In genomic region chr1:89681045-89681729, GRCh38 we compare ENCODE assay signal across 13 cellular contexts. TPM values are rescaled to one million over a fixed set of nuclear protein-coding genes. Genes with fewer than 3 reads are reported as not detected.
DNase-seq lines count a peak whose midpoint lies in the region; ATAC-seq, FAIRE-seq and TF ChIP-seq lines count a peak whose summit lies in the region.
"Had no signal": no experiment of that assay in that cellular context is flagged by ENCODE, and none has a peak within 500 bp of the region (broad histone marks: within the 10 kb centered on the region; RNA-seq: fewer than 3 reads in every experiment).

No MANE protein-coding gene starts in this region.

- intact Hi-C loops in activated T-helper 2 cell treated with anti-CD3 and anti-CD28 coated beads, Interferon-gamma antibody, Interleukin-2, Interleukin-4, amounts not matched to agents 10 μg/mL and 5 μg/mL and 100 μg/mL, durations not matched to agents 14 hours and 24 hours and 36 hours (cut with micrococcal nuclease): no loop called here
- intact Hi-C loops in tibial artery (cut with DNase I; ENCODE audit: low total_unique reads): no loop called here

- no peak overlapping the region for H3K4me3 Mint-ChIP-seq in activated T-helper 2 cell treated with anti-CD3 and anti-CD28 coated beads, Interferon-gamma antibody, Interleukin-2, Interleukin-4, amounts not matched to agents 10 μg/mL and 5 μg/mL and 100 μg/mL, durations not matched to agents 14 hours and 24 hours and 36 hours (ENCODE audit: low read depth)

- H3K27ac ChIP-seq in caudate nucleus (ENCODE audit: low read depth, low read length) (no peak overlapping the region), tibial artery (no peak overlapping the region)

- peaks cover 42% of the 10 kb centered on the region for H3K4me1 Mint-ChIP-seq in activated T-helper 2 cell treated with anti-CD3 and anti-CD28 coated beads, Interferon-gamma antibody, Interleukin-2, Interleukin-4, amounts not matched to agents 10 μg/mL and 5 μg/mL and 100 μg/mL, durations not matched to agents 14 hours and 24 hours and 36 hours (ENCODE audit: low read depth)

- H3K36me3 ChIP-seq in tibial artery: no peaks in the 10 kb centered on the region

- peaks cover 17% of the 10 kb centered on the region for H3K9me3 Mint-ChIP-seq in activated T-helper 2 cell treated with anti-CD3 and anti-CD28 coated beads, Interferon-gamma antibody, Interleukin-2, Interleukin-4, amounts not matched to agents 10 μg/mL and 5 μg/mL and 100 μg/mL, durations not matched to agents 14 hours and 24 hours and 36 hours

- peak overlapping the region; percentile 33 for H3K27ac Mint-ChIP-seq in activated T-helper 2 cell treated with anti-CD3 and anti-CD28 coated beads, Interferon-gamma antibody, Interleukin-2, Interleukin-4, amounts not matched to agents 10 μg/mL and 5 μg/mL and 100 μg/mL, durations not matched to agents 14 hours and 24 hours and 36 hours

- DNase-seq in GM12892 (ENCODE audit: insufficient read length) (peak; percentile 21), caudate nucleus (lab: John Stamatoyannopoulos, UW) (no peak), tibial artery (no peak), foreskin melanocyte (no peak), NCI-H1417 (lab: John Stamatoyannopoulos, UW) (no peak)
- no peak for DNase-seq in activated T-helper 2 cell treated with anti-CD3 and anti-CD28 coated beads, Interferon-gamma antibody, Interleukin-2, Interleukin-4, amounts not matched to agents 10 μg/mL and 5 μg/mL and 100 μg/mL, durations not matched to agents 14 hours and 24 hours and 36 hours (ENCODE audit: low spot score)
- DNase-seq: CD8-positive, alpha-beta memory T cell; foreskin fibroblast; retina; SK-N-SH; stimulated activated CD4-positive, alpha-beta T cell treated with anti-CD3 and anti-CD28 coated beads, Interleukin-4, amount 100 ng/mL, for 4 hours had no signal

- FAIRE-seq in GM12892 (lab: Jason Lieb, UNC): peak; percentile 87

- H3K27me3 Mint-ChIP-seq in activated T-helper 2 cell treated with anti-CD3 and anti-CD28 coated beads, Interferon-gamma antibody, Interleukin-2, Interleukin-4, amounts not matched to agents 10 μg/mL and 5 μg/mL and 100 μg/mL, durations not matched to agents 14 hours and 24 hours and 36 hours (ENCODE audit: low read depth): no peaks in the 10 kb centered on the region
- H3K27me3 Mint-ChIP-seq: CD8-positive, alpha-beta memory T cell had no signal

- peak; percentile 86 for ATAC-seq in GM19395 (IDR thresholded peaks at IDR 0.05; ENCODE audit: unreplicated experiment)
- ATAC-seq in HG03280 (IDR thresholded peaks at IDR 0.05; ENCODE audit: unreplicated experiment): peak; percentile 66

- no peak for TF ChIP-seq POLR2A in GM12892 (IDR thresholded peaks at IDR 0.05; ENCODE audit: low read depth, low read length)

- no peaks in the 10 kb centered on the region for H3K9me3 ChIP-seq in tibial artery
- H3K9me3 ChIP-seq: SK-N-SH had no signal

- H3K4me3 ChIP-seq in tibial artery: no peak overlapping the region

- TF ChIP-seq CTCF in tibial artery (IDR thresholded peaks at IDR 0.05): no peak

- H3K27me3 ChIP-seq in tibial artery: no peaks in the 10 kb centered on the region

- H3K4me1 ChIP-seq in tibial artery: no peaks in the 10 kb centered on the region

- H3K36me3 Mint-ChIP-seq in activated T-helper 2 cell treated with anti-CD3 and anti-CD28 coated beads, Interferon-gamma antibody, Interleukin-2, Interleukin-4, amounts not matched to agents 10 μg/mL and 5 μg/mL and 100 μg/mL, durations not matched to agents 14 hours and 24 hours and 36 hours (ENCODE audit: low read depth): peaks cover 78% of the 10 kb centered on the region

RNA-seq across cellular contexts. Expression of gene LRRC8C, which starts 48.3 kb away (rescaled TPM):
- polyA plus RNA-seq in GM12892 (2012; ENCODE audit: missing spikeins): 1.3 TPM
- 56.1 and 56.5 TPM in 2 replicates for total RNA-seq in activated T-helper 2 cell treated with anti-CD3 and anti-CD28 coated beads, Interferon-gamma antibody, Interleukin-2, Interleukin-4, amounts not matched to agents 10 μg/mL and 5 μg/mL and 100 μg/mL, durations not matched to agents 14 hours and 24 hours and 36 hours
